Comparison of ENCODE assay signal across 8 cellular contexts in the genomic region with DNA sequence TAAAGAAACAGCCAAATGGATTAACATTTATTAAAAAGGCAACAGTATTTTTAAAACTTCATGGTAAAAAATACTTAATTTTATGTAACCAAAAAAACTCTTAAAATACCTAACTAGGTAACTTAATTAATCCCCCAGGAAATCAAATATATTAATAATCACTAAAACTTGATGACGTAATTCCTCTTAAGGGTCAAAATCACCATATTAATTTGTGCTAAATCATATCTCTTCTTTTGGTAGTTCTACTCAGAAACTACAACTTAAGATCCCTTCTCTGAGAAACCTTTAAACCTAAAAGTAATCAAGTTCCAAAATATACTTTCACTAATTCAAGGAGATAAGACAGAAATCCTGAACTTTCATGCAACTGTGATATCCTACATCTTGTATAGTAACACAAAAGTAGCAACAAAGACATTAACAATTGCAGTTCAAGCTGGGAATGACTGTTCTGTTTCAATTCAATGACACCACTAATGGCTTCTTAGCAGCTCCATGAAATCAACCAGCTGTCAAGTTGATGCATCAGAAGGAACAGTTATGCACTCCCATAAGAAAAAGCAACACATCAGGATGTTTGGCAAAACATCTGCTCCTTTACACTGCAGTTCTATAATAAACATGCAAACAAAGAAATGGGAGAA. TPM values are rescaled to one million over a fixed set of nuclear protein-coding genes. Genes with fewer than 3 reads are reported as not detected.
A peak's percentile ranks its signal among the peaks of the same experiment; 100 is the strongest.
DNase-seq lines count a peak whose midpoint lies in the region; ATAC-seq and TF ChIP-seq lines count a peak whose summit lies in the region.

No MANE protein-coding gene starts in this region.

- intact Hi-C loops in breast epithelium (cut with DNase I; ENCODE audit: low total_unique reads) = no loop called here

- TF ChIP-seq POLR2A in breast epithelium (IDR thresholded peaks at IDR 0.05) = no peak

- H3K9ac ChIP-seq in muscle layer of colon (ENCODE audit: low read length) = no peak overlapping the region

- peaks cover 0 to 11% of the 10 kb centered on the region in 2 donors for H3K4me1 ChIP-seq in breast epithelium
- peaks cover 40% of the 10 kb centered on the region for H3K4me1 ChIP-seq in muscle layer of colon (ENCODE audit: insufficient read depth, low read length)

- H3K4me3 ChIP-seq in breast epithelium (peak overlapping the region in 1 of 3 donors; percentile 34), muscle layer of colon (ENCODE audit: low read depth in 1 of 2, low read length in 2 of 2) (peak overlapping the region in 1 of 2 donors; percentile 2)

- no peak for ATAC-seq in GM21526 (IDR thresholded peaks at IDR 0.05; ENCODE audit: low FRiP score, unreplicated experiment)
- no peak for ATAC-seq in HG03378 (IDR thresholded peaks at IDR 0.05; ENCODE audit: unreplicated experiment)

- DNase-seq in DMS53 (lab: John Stamatoyannopoulos, UW) (peak; percentile 60), NCI-H1694 treated with DMSO at 0.1 percent for 48 hours (lab: John Stamatoyannopoulos, UW) (peak; percentile 84), breast epithelium (ENCODE audit: low spot score in 2 of 2) (no peak), iPS-NIHi11 (ENCODE audit: low spot score) (no peak), Kasumi-1 (lab: John Stamatoyannopoulos, UW) (no peak)

- no peak for TF ChIP-seq CTCF in breast epithelium (IDR thresholded peaks at IDR 0.05)

- H3K27ac ChIP-seq in breast epithelium (peak overlapping the region; percentile 11 to 99), muscle layer of colon (ENCODE audit: low read depth, low read length) (peak overlapping the region; percentile 84)

- H3K27me3 ChIP-seq in breast epithelium = no peaks in the 10 kb centered on the region
- no peaks in the 10 kb centered on the region for H3K27me3 ChIP-seq in muscle layer of colon (ENCODE audit: control insufficient read depth in 1 of 2, insufficient read depth in 2 of 2, low read length in 2 of 2)

- no peaks in the 10 kb centered on the region for H3K9me3 ChIP-seq in breast epithelium
- H3K9me3 ChIP-seq in muscle layer of colon (ENCODE audit: low read length) = no peaks in the 10 kb centered on the region

- H3K36me3 ChIP-seq in breast epithelium = no peaks in the 10 kb centered on the region
- H3K36me3 ChIP-seq in muscle layer of colon (ENCODE audit: insufficient read depth, low read length) = no peaks in the 10 kb centered on the region

RNA-seq across cellular contexts. Expression of gene BAZ2B, which starts 4.0 kb away (rescaled TPM):
- total RNA-seq in breast epithelium = 100 to 1,000 TPM in 2 of 3 donors, 10 to 100 TPM in 1; 86.1 to 250 (median 143) TPM

Comparison
In these comparisons a context has a peak if more than half of its experiments do, and no peak if none do; other contexts are left out.
1. DNase-seq: peak in DMS53 (single experiment) and NCI-H1694 treated with DMSO at 0.1 percent for 48 hours (single experiment); none in breast epithelium (0 of 2), iPS-NIHi11 (single experiment) and Kasumi-1 (0 of 2).